24 cellular contexts compared by ENCODE assay signal in genomic region chr2:238713234-238713832, GRCh38.
"Had no signal": no experiment of that assay in that cellular context is flagged by ENCODE, and none has a peak within 500 bp of the region (broad histone marks: within the 10 kb centered on the region; RNA-seq: fewer than 3 reads in every experiment).

No MANE protein-coding gene starts in this region.

- H3K4me1 ChIP-seq: lower lobe of right lung, thyroid gland had no signal

- H3K4me3 ChIP-seq: coronary artery, gastroesophageal sphincter, lower lobe of right lung, thyroid gland had no signal

- H3K4me1 Mint-ChIP-seq: activated B cell treated with CpG ODN at 0.5 μM for 24 hours; activated CD4-positive, alpha-beta T cell treated with anti-CD3 and anti-CD28 coated beads for 36 hours; activated naive CD8-positive, alpha-beta T cell treated with anti-CD3 and anti-CD28 coated beads for 36 hours; naive thymus-derived CD4-positive, alpha-beta T cell; neural crest cell; T-helper 17 cell had no signal

- H3K36me3 ChIP-seq: gastroesophageal sphincter, lower lobe of right lung, thyroid gland had no signal

- H3K36me3 Mint-ChIP-seq: activated naive CD8-positive, alpha-beta T cell treated with anti-CD3 and anti-CD28 coated beads for 36 hours; naive thymus-derived CD4-positive, alpha-beta T cell had no signal

- H3K27ac Mint-ChIP-seq: activated B cell treated with CpG ODN at 0.5 μM for 24 hours; activated CD4-positive, alpha-beta T cell treated with anti-CD3 and anti-CD28 coated beads for 36 hours; activated naive CD8-positive, alpha-beta T cell treated with anti-CD3 and anti-CD28 coated beads for 36 hours; endodermal cell; naive thymus-derived CD4-positive, alpha-beta T cell; T-helper 17 cell had no signal

- ATAC-seq: activated CD4-positive, alpha-beta T cell treated with anti-CD3 and anti-CD28 coated beads for 36 hours; left colon; naive thymus-derived CD4-positive, alpha-beta T cell; stimulated activated naive CD8-positive, alpha-beta T cell treated with anti-CD3 and anti-CD28 coated beads, Interleukin-15, Interleukin-2, amounts not matched to agents 100 U/mL and 50 U/mL, for 24 hours; T-helper 17 cell had no signal

- H3K9me3 ChIP-seq: gastroesophageal sphincter, lower lobe of right lung, thyroid gland had no signal

- DNase-seq: activated B cell treated with CpG ODN at 0.5 μM for 24 hours; activated CD4-positive, alpha-beta T cell treated with anti-CD3 and anti-CD28 coated beads for 36 hours; activated CD4-positive, alpha-beta T cell treated with anti-CD3 and anti-CD28 coated beads, Interleukin-2, amount 50 U/mL, for 48 hours; activated naive CD4-positive, alpha-beta T cell treated with Interleukin-2 at 50 U/mL for 16 hours; activated naive CD8-positive, alpha-beta T cell treated with anti-CD3 and anti-CD28 coated beads for 36 hours; amniotic stem cell; cerebellar nuclear complex; endodermal cell; hypothalamus; left colon; lower lobe of right lung; naive thymus-derived CD4-positive, alpha-beta T cell; occipital lobe; posterior cingulate gyrus; stimulated activated CD4-positive, alpha-beta T cell treated with anti-CD3 and anti-CD28 coated beads, Interleukin-12 subunit alpha, Interleukin-12 subunit beta, amount 100 ng/mL, for 4 hours; stimulated activated CD4-positive, alpha-beta T cell treated with anti-CD3 and anti-CD28 coated beads, Interleukin-4, amount 100 ng/mL, for 4 hours; stimulated activated naive CD8-positive, alpha-beta T cell treated with anti-CD3 and anti-CD28 coated beads, Interleukin-15, Interleukin-2, amounts not matched to agents 100 U/mL and 50 U/mL, for 24 hours; substantia nigra; T-helper 17 cell; thyroid gland had no signal

- H3K27me3 ChIP-seq: gastroesophageal sphincter, thyroid gland had no signal

- H3K27ac ChIP-seq: coronary artery, lower lobe of right lung, thyroid gland had no signal

- H3K9me3 Mint-ChIP-seq: activated B cell treated with CpG ODN at 0.5 μM for 24 hours; activated naive CD8-positive, alpha-beta T cell treated with anti-CD3 and anti-CD28 coated beads for 36 hours; endodermal cell; naive thymus-derived CD4-positive, alpha-beta T cell; neural crest cell had no signal

- FAIRE-seq: islet of Langerhans had no signal

- H3K4me3 Mint-ChIP-seq: activated B cell treated with CpG ODN at 0.5 μM for 24 hours; activated CD4-positive, alpha-beta T cell treated with anti-CD3 and anti-CD28 coated beads for 36 hours; activated naive CD8-positive, alpha-beta T cell treated with anti-CD3 and anti-CD28 coated beads for 36 hours; endodermal cell; naive thymus-derived CD4-positive, alpha-beta T cell; neural crest cell; T-helper 17 cell had no signal
